ENCODE assay signal across 26 cellular contexts in the genomic region with DNA sequence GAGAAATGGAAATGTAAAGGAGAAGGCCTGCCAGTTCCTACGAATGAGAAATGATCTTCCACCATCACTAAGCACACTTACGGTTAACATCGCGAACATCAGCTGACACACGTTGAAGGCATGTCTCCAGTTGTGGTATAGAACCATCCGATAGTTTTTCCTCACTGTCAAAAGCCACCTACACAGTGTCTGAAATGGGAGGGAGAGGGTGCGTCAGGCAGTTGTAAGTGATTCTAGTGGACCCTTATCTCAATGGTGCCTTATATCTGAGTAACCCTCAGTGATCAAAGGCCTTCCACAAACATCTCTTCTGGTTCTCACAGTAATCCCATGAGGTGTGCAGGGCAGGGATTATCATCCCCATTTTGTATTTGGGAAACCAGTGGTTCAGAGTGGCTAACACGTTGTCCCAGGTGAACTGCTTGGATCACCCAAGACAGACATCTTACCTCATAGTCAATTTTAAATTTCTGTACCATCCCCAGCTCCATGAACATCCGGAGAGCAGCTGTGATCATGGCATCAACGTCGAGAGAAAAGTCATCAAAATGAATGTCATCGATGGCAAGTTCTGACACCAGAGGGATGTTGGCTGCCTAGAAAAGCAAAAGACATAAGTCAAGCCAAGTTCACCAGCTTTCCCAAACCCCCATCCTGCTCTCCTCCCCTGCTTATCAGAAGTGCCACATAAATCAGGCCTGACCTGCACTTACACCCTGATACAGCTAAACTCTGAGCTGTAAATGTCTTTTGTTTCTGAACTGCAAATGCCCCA.
"Had no signal": no experiment of that assay in that cellular context is flagged by ENCODE, and none has a peak within 500 bp of the region (broad histone marks: within the 10 kb centered on the region; RNA-seq: fewer than 3 reads in every experiment).

No MANE protein-coding gene starts in this region.

- H3K4me3 ChIP-seq: colonic mucosa, esophagus squamous epithelium, right atrium auricular region, smooth muscle cell, stomach, suprapubic skin, tibial nerve had no signal

- H3K27ac Mint-ChIP-seq: activated CD4-positive, alpha-beta memory T cell treated with anti-CD3 and anti-CD28 coated beads for 36 hours; activated CD4-positive, alpha-beta T cell treated with anti-CD3 and anti-CD28 coated beads, Interleukin-2, amount 10 ng/mL, durations not matched to agents 24 days and 14 days; activated naive CD4-positive, alpha-beta T cell treated with anti-CD3 and anti-CD28 coated beads, Interleukin-2, amount 10 ng/mL, durations not matched to agents 7 days and 5 days; stimulated activated naive B cell treated with anti-CD40 and anti-IgM and Interleukin-4, amounts not matched to agents 10 μg/mL and 1 μg/mL and 100 μg/mL, for 72 hours; T-helper 17 cell had no signal

- H3K9me3 Mint-ChIP-seq: activated CD4-positive, alpha-beta memory T cell treated with anti-CD3 and anti-CD28 coated beads for 36 hours; activated CD4-positive, alpha-beta T cell treated with anti-CD3 and anti-CD28 coated beads, Interleukin-2, amount 10 ng/mL, durations not matched to agents 24 days and 14 days; activated naive CD4-positive, alpha-beta T cell treated with anti-CD3 and anti-CD28 coated beads, Interleukin-2, amount 10 ng/mL, durations not matched to agents 7 days and 5 days; stimulated activated naive B cell treated with anti-CD40 and anti-IgM and Interleukin-4, amounts not matched to agents 10 μg/mL and 1 μg/mL and 100 μg/mL, for 72 hours had no signal

- H3K27me3 ChIP-seq: colonic mucosa, esophagus squamous epithelium, right atrium auricular region, tibial nerve had no signal

- H3K36me3 Mint-ChIP-seq: activated CD4-positive, alpha-beta memory T cell treated with anti-CD3 and anti-CD28 coated beads for 36 hours; activated naive CD4-positive, alpha-beta T cell treated with anti-CD3 and anti-CD28 coated beads, Interleukin-2, amount 10 ng/mL, durations not matched to agents 7 days and 5 days; stimulated activated naive B cell treated with anti-CD40 and anti-IgM and Interleukin-4, amounts not matched to agents 10 μg/mL and 1 μg/mL and 100 μg/mL, for 72 hours had no signal

- H3K4me3 Mint-ChIP-seq: activated CD4-positive, alpha-beta memory T cell treated with anti-CD3 and anti-CD28 coated beads for 36 hours; activated CD4-positive, alpha-beta T cell treated with anti-CD3 and anti-CD28 coated beads, Interleukin-2, amount 10 ng/mL, durations not matched to agents 24 days and 14 days; activated naive CD4-positive, alpha-beta T cell treated with anti-CD3 and anti-CD28 coated beads, Interleukin-2, amount 10 ng/mL, durations not matched to agents 7 days and 5 days; stimulated activated naive B cell treated with anti-CD40 and anti-IgM and Interleukin-4, amounts not matched to agents 10 μg/mL and 1 μg/mL and 100 μg/mL, for 72 hours; T-helper 17 cell had no signal

- FAIRE-seq: endometrium had no signal

- DNase-seq: activated CD4-positive, alpha-beta memory T cell treated with anti-CD3 and anti-CD28 coated beads for 36 hours; activated CD4-positive, alpha-beta T cell treated with anti-CD3 and anti-CD28 coated beads, Interleukin-2, amount 10 ng/mL, durations not matched to agents 24 days and 14 days; activated CD4-positive, CD25-positive, alpha-beta regulatory T cell treated with anti-CD3 and anti-CD28 coated beads, Interleukin-2, amount 50 U/mL, for 72 hours; activated CD8-positive, alpha-beta memory T cell treated with anti-CD3 and anti-CD28 coated beads, Interleukin-2, amount 50 U/mL, for 4 hours; activated gamma-delta T cell; activated naive CD4-positive, alpha-beta T cell treated with anti-CD3 and anti-CD28 coated beads, Interleukin-2, amount 10 ng/mL, durations not matched to agents 7 days and 5 days; activated T-cell treated with anti-CD3 and anti-CD28 coated beads, Interleukin-2, amount 50 U/mL, for 1 hour; anterior cingulate cortex; cerebellar nuclear complex; colonic mucosa; effector CD8-positive, alpha-beta T cell; esophagus squamous epithelium; foreskin melanocyte; islet precursor cell; left ventricle myocardium superior; stimulated activated CD4-positive, alpha-beta T cell treated with anti-CD3 and anti-CD28 coated beads, Interleukin-1b, Interleukin-23, amount 100 ng/mL, for 48 hours; stimulated activated CD4-positive, alpha-beta T cell treated with anti-CD3 and anti-CD28 coated beads, Interleukin-4, amount 100 ng/mL, for 4 hours; stimulated activated naive B cell treated with anti-CD40 and anti-IgM and Interleukin-4, amounts not matched to agents 10 μg/mL and 1 μg/mL and 100 μg/mL, for 72 hours; stomach; T-helper 17 cell; T1000 had no signal

- ATAC-seq: left ventricle myocardium superior; stimulated activated naive B cell treated with anti-CD40 and anti-IgM and Interleukin-4, amounts not matched to agents 10 μg/mL and 1 μg/mL and 100 μg/mL, for 72 hours; T-helper 17 cell had no signal

- H3K4me1 Mint-ChIP-seq: activated naive CD4-positive, alpha-beta T cell treated with anti-CD3 and anti-CD28 coated beads, Interleukin-2, amount 10 ng/mL, durations not matched to agents 7 days and 5 days had no signal

- H3K36me3 ChIP-seq: colonic mucosa, esophagus squamous epithelium, right atrium auricular region, stomach, suprapubic skin, tibial nerve had no signal
